Comparison of ENCODE assay signal across 1 cellular context in genomic region chr17:4163951-4164350, GRCh38.
TF ChIP-seq lines count a peak whose summit lies in the region.

No MANE protein-coding gene starts in this region.

TF ChIP-seq in GM23338, 12 proteins besides CTCF, POLR2A, EP300 and RAD21 (continued from another document):
- no peak for TF ChIP-seq REST (IDR thresholded peaks at IDR 0.05; ENCODE audit: unreplicated experiment)
- TF ChIP-seq STAT1 (IDR thresholded peaks at IDR 0.05; ENCODE audit: unreplicated experiment), result no peak
